ENCODE assay signal across 20 cellular contexts in the genomic region with DNA sequence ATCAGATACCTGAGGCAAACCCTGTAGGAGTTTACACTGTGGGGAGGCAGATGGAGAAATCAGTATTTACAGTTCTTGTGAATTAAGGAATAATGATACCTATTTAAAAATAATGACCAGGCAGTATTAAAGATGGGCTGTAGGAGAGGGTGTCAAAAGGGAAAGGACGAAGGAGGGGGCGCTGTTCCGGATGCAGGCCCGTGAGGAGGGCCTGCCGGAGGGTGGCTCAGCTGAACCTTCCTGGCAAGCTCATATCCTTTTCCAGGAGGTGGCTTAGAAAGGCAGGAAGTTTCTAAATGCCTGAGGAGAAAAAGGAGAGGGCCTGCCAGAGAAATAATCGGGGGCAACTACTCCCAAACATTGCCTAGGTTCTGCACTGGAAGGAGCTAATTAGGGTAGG. TPM values are rescaled to one million over a fixed set of nuclear protein-coding genes. Genes with fewer than 3 reads are reported as not detected.
DNase-seq lines count a peak whose midpoint lies in the region; ATAC-seq, FAIRE-seq and TF ChIP-seq lines count a peak whose summit lies in the region.
"Had no signal": no experiment of that assay in that cellular context is flagged by ENCODE, and none has a peak within 500 bp of the region (broad histone marks: within the 10 kb centered on the region; RNA-seq: fewer than 3 reads in every experiment).

No MANE protein-coding gene starts in this region.

- ATAC-seq in SK-N-SH treated with all-trans-retinoic acid at 6 μM for 48 hours (no peak), HepG2 (peak; percentile 42; the same call in 2 of the 3 replicates), natural killer cell (no peak), GM21529 (IDR thresholded peaks at IDR 0.05; ENCODE audit: unreplicated experiment) (no peak), HG03520 (IDR thresholded peaks at IDR 0.05; ENCODE audit: unreplicated experiment) (no peak)
- ATAC-seq: natural killer cell treated with Interleukin-12 subunit alpha and Interleukin-12 subunit beta and Interleukin-15 and Interleukin-18, amount 100 ng/mL, for 72 hours; PC-3 had no signal

- intact Hi-C loops in HepG2 (cut with micrococcal nuclease; ENCODE audit: unreplicated experiment): no loop called here
- intact Hi-C loops in natural killer cell (cut with micrococcal nuclease): no loop called here

- H3K9ac ChIP-seq in SK-N-SH (peak overlapping the region; percentile 26; the same call in 1 of the 2 replicates), endodermal cell (ENCODE audit: extremely low read depth, low read length, poor library complexity, severe bottlenecking) (no peak overlapping the region), HepG2 (ENCODE audit: insufficient read depth, low read depth, low read length) (no peak overlapping the region), stomach smooth muscle (ENCODE audit: low read length in 2 of 2) (no peak overlapping the region)

- H3K9me3 ChIP-seq in SK-N-SH (no peaks in the 10 kb centered on the region), endodermal cell (ENCODE audit: control insufficient read depth, low read length) (no peaks in the 10 kb centered on the region), HepG2 (ENCODE audit: low read length) (no peaks in the 10 kb centered on the region), stomach smooth muscle (ENCODE audit: control insufficient read depth in 2 of 2, low read length in 2 of 2) (no peaks in the 10 kb centered on the region)
- H3K9me3 ChIP-seq: testis had no signal

- in situ Hi-C loops in HepG2 (cut with HindIII; ENCODE audit: extremely low pct_ligation_motif_present, low pct_unique_long_range_greater_than_20kb): no loop called here

- no peaks in the 10 kb centered on the region for H3K27me3 Mint-ChIP-seq in endodermal cell (ENCODE audit: insufficient read depth)
- no peaks in the 10 kb centered on the region for H3K27me3 Mint-ChIP-seq in natural killer cell (ENCODE audit: low read depth in 2 of 2)
- H3K27me3 Mint-ChIP-seq: CD4-positive, alpha-beta T cell; natural killer cell treated with Interleukin-12 subunit alpha and Interleukin-12 subunit beta and Interleukin-15 and Interleukin-18, amount 100 ng/mL, for 72 hours had no signal

- peak; percentile 30 for TF ChIP-seq CTCF in SK-N-SH (IDR thresholded peaks at IDR 0.05)
- peak; percentile 62 for TF ChIP-seq CTCF in endodermal cell (conservative IDR thresholded peaks at IDR 0.05)
- no peak for TF ChIP-seq CTCF in HepG2 (CRISPR knock-in tag; IDR thresholded peaks at IDR 0.05)
- TF ChIP-seq CTCF in natural killer cell (IDR thresholded peaks at IDR 0.05): no peak

- H3K9me2 ChIP-seq in SK-N-SH: no peaks in the 10 kb centered on the region

- peak overlapping the region; percentile 28 to 90; a peak in 3 of 4 replicates for H3K27ac ChIP-seq in SK-N-SH (ENCODE audit: low read depth in 2 of 2, low read length in 1 of 2)
- no peak overlapping the region for H3K27ac ChIP-seq in endodermal cell (ENCODE audit: low read depth, low read length)
- peak overlapping the region; percentile 15 for H3K27ac ChIP-seq in HepG2 (ENCODE audit: extremely low read length, insufficient read depth, low read length)
- peak overlapping the region; percentile 18 for H3K27ac ChIP-seq in stomach smooth muscle (ENCODE audit: low read length)
- H3K27ac ChIP-seq: 22Rv1 had no signal

- CTCF ChIA-PET in SK-N-SH (lab: Yijun Ruan, JAX) (interaction anchor here (0.8 to 1.6 kb wide), 4 partner anchors 18 to 158 kb away, joined by 4 read pairs; no protein-coding TSS in a partner anchor), HepG2 (lab: Yijun Ruan, JAX; ENCODE audit: low intra/inter-chr PET ratio, low total read pairs) (no interaction called here)

- H2AFZ ChIP-seq in SK-N-SH (ENCODE audit: low read depth) (no peak overlapping the region), HepG2 (ENCODE audit: low read length) (no peak overlapping the region)

- peak overlapping the region; percentile 30; the same call in 1 of the 2 replicates for H3K4me2 ChIP-seq in SK-N-SH
- no peak overlapping the region for H3K4me2 ChIP-seq in HepG2 (ENCODE audit: low read depth, low read length)

- H3K36me3 Mint-ChIP-seq in endodermal cell (ENCODE audit: low read depth) (no peaks in the 10 kb centered on the region), natural killer cell (no peaks in the 10 kb centered on the region)
- H3K36me3 Mint-ChIP-seq: natural killer cell treated with Interleukin-12 subunit alpha and Interleukin-12 subunit beta and Interleukin-15 and Interleukin-18, amount 100 ng/mL, for 72 hours had no signal

- peaks cover 19 to 54% of the 10 kb centered on the region in 2 experiments for H3K4me1 ChIP-seq in SK-N-SH (ENCODE audit: control insufficient read depth in 1 of 2, insufficient read depth in 2 of 2, low read depth in 1 of 2, low read length in 1 of 2)
- peaks cover 17% of the 10 kb centered on the region for H3K4me1 ChIP-seq in endodermal cell (ENCODE audit: control insufficient read depth, insufficient read depth, low read length)
- H3K4me1 ChIP-seq in HepG2 (ENCODE audit: insufficient read depth, low read length): peaks cover 76% of the 10 kb centered on the region
- peaks cover 37% of the 10 kb centered on the region for H3K4me1 ChIP-seq in stomach smooth muscle (ENCODE audit: control insufficient read depth, insufficient read depth, low read length)

- no peaks in the 10 kb centered on the region for H3K27me3 ChIP-seq in SK-N-SH (ENCODE audit: insufficient read depth)
- H3K27me3 ChIP-seq in endodermal cell (ENCODE audit: control insufficient read depth, insufficient read depth, low read length, poor library complexity, severe bottlenecking): no peaks in the 10 kb centered on the region
- no peaks in the 10 kb centered on the region for H3K27me3 ChIP-seq in HepG2 (ENCODE audit: control insufficient read depth in 1 of 2, insufficient read depth in 2 of 2, low read length in 2 of 2)
- H3K27me3 ChIP-seq in stomach smooth muscle (ENCODE audit: control insufficient read depth in 1 of 2, insufficient read depth in 2 of 2, low read length in 2 of 2): no peaks in the 10 kb centered on the region
- H3K27me3 ChIP-seq: testis had no signal

- peak overlapping the region; percentile 48 for H3K27ac Mint-ChIP-seq in endodermal cell
- H3K27ac Mint-ChIP-seq in natural killer cell: peak overlapping the region in 1 of 2 donors; percentile 43
- H3K27ac Mint-ChIP-seq: activated T-helper 2 cell treated with anti-CD3 and anti-CD28 coated beads, Interferon-gamma antibody, Interleukin-2, Interleukin-4, amounts not matched to agents 10 μg/mL and 5 μg/mL and 100 μg/mL, durations not matched to agents 14 hours and 24 hours and 36 hours; CD4-positive, alpha-beta T cell; T-helper 1 cell treated with Interleukin-12 subunit alpha and Interleukin-12 subunit beta and Interleukin-4 antibody, amounts not matched to agents 30 μg/mL and 1 μg/mL, for 36 hours had no signal

- H4K20me1 ChIP-seq in SK-N-SH (ENCODE audit: insufficient read depth) (no peaks in the 10 kb centered on the region), HepG2 (ENCODE audit: insufficient read depth, low read length) (peaks cover 9% of the 10 kb centered on the region; the same call in 1 of the 2 replicates)

- BruUV-seq in HepG2 (replicated peaks; lab: Mats Ljungman, UMichigan): no TSS peak

- peaks cover 33% of the 10 kb centered on the region for H3K4me1 Mint-ChIP-seq in endodermal cell
- H3K4me1 Mint-ChIP-seq in natural killer cell: peaks cover 24 to 30% of the 10 kb centered on the region in 2 donors

- DNase-seq in SK-N-SH: no peak
- peak; percentile 76 for DNase-seq in endodermal cell
- no peak for DNase-seq in HepG2 (ENCODE audit: low spot score)
- no peak for DNase-seq in natural killer cell
- DNase-seq: activated CD4-positive, alpha-beta T cell treated with anti-CD3 and anti-CD28 coated beads, Interleukin-2, amount 50 U/mL, for 1 hour; caudate nucleus; CD4-positive, alpha-beta T cell; GF-D8; NCI-H1105; NCI-H446 treated with DMSO at 0.1 percent for 48 hours; PC-3; testis had no signal

- TF ChIP-seq EP300 in SK-N-SH (IDR thresholded peaks at IDR 0.05; ENCODE audit: borderline replicate concordance in 1 of 2, low read depth in 1 of 2, low read length in 1 of 2) (no peak), HepG2 (IDR thresholded peaks at IDR 0.05; ENCODE audit: low read depth in 2 of 2, low read length in 2 of 2) (no peak), HepG2 (CRISPR knock-in tag; IDR thresholded peaks at IDR 0.05; ENCODE audit: borderline replicate concordance) (no peak)

- H3F3A ChIP-seq in SK-N-SH (replicated peaks; ENCODE audit: insufficient read depth): peaks cover 63% of the 10 kb centered on the region

- 80% methylated on average over 6 of the region's 6 CpGs for WGBS in SK-N-SH (ENCODE audit: low lambda C conversion rate)
- 84 to 100% methylated on average over 1 to 6 of the region's 6 CpGs for WGBS in endodermal cell (ENCODE audit: insufficient coverage in 1 of 2, insufficient read length in 1 of 2), 2 experiments
- WGBS in HepG2 (ENCODE audit: low lambda C conversion rate): 92% methylated on average over 6 of the region's 6 CpGs

- no peaks in the 10 kb centered on the region for H3K9me3 Mint-ChIP-seq in endodermal cell
- no peaks in the 10 kb centered on the region for H3K9me3 Mint-ChIP-seq in natural killer cell
- H3K9me3 Mint-ChIP-seq: activated T-helper 2 cell treated with anti-CD3 and anti-CD28 coated beads, Interferon-gamma antibody, Interleukin-2, Interleukin-4, amounts not matched to agents 10 μg/mL and 5 μg/mL and 100 μg/mL, durations not matched to agents 14 hours and 24 hours and 36 hours; CD4-positive, alpha-beta T cell; natural killer cell treated with Interleukin-12 subunit alpha and Interleukin-12 subunit beta and Interleukin-15 and Interleukin-18, amount 100 ng/mL, for 72 hours; T-helper 1 cell treated with Interleukin-12 subunit alpha and Interleukin-12 subunit beta and Interleukin-4 antibody, amounts not matched to agents 30 μg/mL and 1 μg/mL, for 36 hours had no signal

- FAIRE-seq in HepG2 (lab: Jason Lieb, UNC): no peak

- no peak overlapping the region for H3K4me3 Mint-ChIP-seq in endodermal cell
- no peak overlapping the region for H3K4me3 Mint-ChIP-seq in natural killer cell
- H3K4me3 Mint-ChIP-seq: CD4-positive, alpha-beta T cell; natural killer cell treated with Interleukin-12 subunit alpha and Interleukin-12 subunit beta and Interleukin-15 and Interleukin-18, amount 100 ng/mL, for 72 hours; T-helper 1 cell treated with Interleukin-12 subunit alpha and Interleukin-12 subunit beta and Interleukin-4 antibody, amounts not matched to agents 30 μg/mL and 1 μg/mL, for 36 hours had no signal

- H3K36me3 ChIP-seq in SK-N-SH (replicated peaks in 1 of 2; ENCODE audit: control insufficient read depth in 1 of 2, insufficient read depth in 2 of 2, low read length in 1 of 2) (peaks cover 6 to 30% of the 10 kb centered on the region in 2 experiments), endodermal cell (ENCODE audit: control insufficient read depth, insufficient read depth, low read length) (no peaks in the 10 kb centered on the region), HepG2 (replicated peaks in 1 of 2; ENCODE audit: control insufficient read depth in 1 of 2, insufficient read depth in 2 of 2, low read length in 2 of 2) (peaks cover 3 to 30% of the 10 kb centered on the region in 2 experiments; a peak in 4 of 5 replicates), stomach smooth muscle (ENCODE audit: control insufficient read depth in 2 of 2, insufficient read depth in 2 of 2, low read length in 2 of 2) (no peaks in the 10 kb centered on the region)

- H3K79me2 ChIP-seq in SK-N-SH (ENCODE audit: insufficient read depth): peaks cover 100% of the 10 kb centered on the region
- H3K79me2 ChIP-seq in HepG2 (ENCODE audit: insufficient read depth, low read length): peaks cover 90% of the 10 kb centered on the region

- TF ChIP-seq POLR2A in HepG2 (IDR thresholded peaks at IDR 0.05; ENCODE audit: insufficient read depth in 1 of 2, low read depth in 2 of 2, low read length in 2 of 2): no peak

- H3K4me3 ChIP-seq in SK-N-SH (ENCODE audit: low read depth in 2 of 2, low read length in 1 of 2): no peak overlapping the region
- H3K4me3 ChIP-seq in endodermal cell (ENCODE audit: low read length): no peak overlapping the region
- no peak overlapping the region for H3K4me3 ChIP-seq in HepG2 (replicated peaks in 1 of 3; ENCODE audit: insufficient read depth in 1 of 3, low read depth in 2 of 3, low read length in 3 of 3)
- H3K4me3 ChIP-seq in stomach smooth muscle (ENCODE audit: low read length in 2 of 2): no peak overlapping the region
- H3K4me3 ChIP-seq: testis had no signal

- POLR2A ChIA-PET in SK-N-SH (lab: Yijun Ruan, JAX): no interaction called here
- POLR2A ChIA-PET in HepG2 (lab: Yijun Ruan, JAX): interaction anchor here (1.7 kb wide), 1 partner anchor 9 kb away, joined by 9 read pairs; no protein-coding TSS in a partner anchor

- no peak for TF ChIP-seq RAD21 in SK-N-SH (IDR thresholded peaks at IDR 0.05; ENCODE audit: low read length)
- TF ChIP-seq RAD21 in HepG2 (CRISPR knock-in tag; IDR thresholded peaks at IDR 0.05): no peak

RNA-seq across cellular contexts. Expression of a gene that starts 46.6 kb away (rescaled TPM):
- polyA plus RNA-seq in SK-N-SH (2012; rRNA removed) (24.5 and 27.9 TPM in 2 replicates), HepG2 (2011; rRNA removed) (59.0 and 62.9 TPM in 2 replicates)
- 38.4 and 46.6 TPM in 2 replicates for polyA plus RNA-seq in SK-N-SH (2012; cell fraction: cytosol; rRNA removed)
- 21.4 and 39.6 TPM in 2 replicates for polyA plus RNA-seq in SK-N-SH (2012; cell fraction: nucleus; rRNA removed)
- total RNA-seq in endodermal cell (1 to 10 TPM; 1.7 to 3.3 TPM), HepG2 (2016; rRNA removed; fragmentation: Illumina TruSeq; extraction: Trizol) (30.8 and 48.1 TPM in 2 replicates), natural killer cell (10 to 100 TPM; 30.9 to 38.3 (median 33.1) TPM)
- 22.0 TPM for polyA plus RNA-seq in endodermal cell (2013, experiment 1 of 2)
- polyA plus RNA-seq in endodermal cell (2013, experiment 2 of 2): 22.7 TPM
- total RNA-seq in HepG2 (2016; cell fraction: cytosol; rRNA removed; fragmentation: Illumina TruSeq; extraction: Trizol; ENCODE audit: low read depth): 4.0 and 5.0 TPM in 2 replicates
- total RNA-seq in HepG2 (2016; cell fraction: insoluble cytoplasmic fraction; rRNA removed; fragmentation: Illumina TruSeq; extraction: Trizol): 27.9 and 48.3 TPM in 2 replicates
- 15.6 and 16.3 TPM in 2 replicates for total RNA-seq in HepG2 (2016; cell fraction: membrane; rRNA removed; fragmentation: Illumina TruSeq; extraction: Trizol)
- total RNA-seq in HepG2 (2016; cell fraction: nucleus; rRNA removed; fragmentation: Illumina TruSeq; extraction: Trizol): 50.3 and 53.0 TPM in 2 replicates
- polyA plus RNA-seq in HepG2 (2011; cell fraction: cytosol; rRNA removed): 44.6 and 63.1 TPM in 2 replicates
- polyA plus RNA-seq in HepG2 (2011; cell fraction: nucleus; rRNA removed): 78.5 and 95.6 TPM in 2 replicates
- polyA plus RNA-seq in HepG2 (2012): 49.8 and 59.5 TPM in 2 replicates
- 0.49 and 0.73 TPM in 2 replicates for polyA plus RNA-seq in HepG2 (2016; cell fraction: cytosol; fragmentation: Illumina TruSeq; extraction: Trizol; ENCODE audit: low read depth)
- 27.4 and 31.9 TPM in 2 replicates for polyA plus RNA-seq in HepG2 (2016; cell fraction: insoluble cytoplasmic fraction; fragmentation: Illumina TruSeq; extraction: Trizol; ENCODE audit: low read depth)
- polyA plus RNA-seq in HepG2 (2016; cell fraction: membrane; fragmentation: Illumina TruSeq; extraction: Trizol; ENCODE audit: low read depth): 4.4 and 4.9 TPM in 2 replicates
- polyA plus RNA-seq in HepG2 (2016; cell fraction: nucleus; fragmentation: Illumina TruSeq; extraction: Trizol; ENCODE audit: insufficient read depth, low read depth): 32.1 and 37.5 TPM in 2 replicates
- polyA minus RNA-seq in HepG2 (2011; rRNA and poly(A)+ RNA removed; ENCODE audit: low replicate concordance): 48.4 and 211 TPM in 2 replicates
- polyA minus RNA-seq in HepG2 (2011; cell fraction: cytosol; rRNA and poly(A)+ RNA removed): 125 and 134 TPM in 2 replicates
- 274 and 278 TPM in 2 replicates for polyA minus RNA-seq in HepG2 (2011; cell fraction: nucleus; rRNA and poly(A)+ RNA removed)

Comparison
In these comparisons a context has a peak if more than half of its experiments do, and no peak if none do; other contexts are left out.
1. CTCF ChIP-seq: peak in SK-N-SH (single experiment) and endodermal cell (single experiment); none in HepG2 (single experiment) and natural killer cell (single experiment).